ENCODE assay signal across 8 cellular contexts in the genomic region with DNA sequence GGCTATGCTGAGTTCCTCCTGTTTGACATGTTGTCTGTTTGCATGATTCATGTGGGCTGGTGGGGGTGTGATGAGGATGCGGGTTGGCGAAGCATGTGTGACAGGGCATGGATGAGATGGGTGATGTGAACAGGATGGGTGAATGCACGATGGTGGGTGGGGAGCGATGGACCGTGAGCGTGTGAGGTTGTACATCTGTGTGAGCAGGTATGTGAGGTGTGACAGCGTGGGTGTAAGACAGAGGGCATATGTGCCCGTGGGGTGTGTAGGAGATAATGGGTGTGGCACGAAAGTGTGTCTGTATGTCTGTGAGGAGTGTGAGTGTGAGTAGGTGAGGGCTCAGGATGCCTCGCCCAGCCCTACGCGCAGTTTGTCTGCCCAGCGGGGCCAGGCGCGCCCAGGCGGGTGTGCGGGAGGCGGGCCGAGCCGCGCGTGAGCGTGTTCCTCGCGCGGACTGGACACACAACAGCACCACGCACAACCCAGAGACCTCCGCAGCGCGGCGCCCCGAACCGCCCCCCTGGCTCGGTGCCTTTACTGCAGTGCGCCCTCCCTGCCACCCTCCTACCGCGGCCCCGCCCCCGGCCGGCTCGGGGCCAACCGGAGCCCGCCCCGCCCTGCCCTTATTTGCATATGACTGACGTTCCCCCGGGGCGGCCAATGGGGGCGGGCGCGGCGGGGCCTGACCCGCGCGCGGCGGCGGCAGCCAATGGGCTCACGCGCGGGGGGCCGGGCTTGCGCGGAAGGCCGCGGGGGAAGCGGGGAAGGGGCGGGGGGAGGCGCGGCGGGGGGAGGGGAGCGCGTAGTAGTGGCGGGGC. TPM values are rescaled to one million over a fixed set of nuclear protein-coding genes. Genes with fewer than 3 reads are reported as not detected.
A peak's percentile ranks its signal among the peaks of the same experiment; 100 is the strongest.
DNase-seq lines count a peak whose midpoint lies in the region; ATAC-seq and TF ChIP-seq lines count a peak whose summit lies in the region.

No MANE protein-coding gene starts in this region.

- intact Hi-C loops in esophagus squamous epithelium (cut with DNase I): no loop called here

- peak overlapping the region; percentile 69 for H3K9ac ChIP-seq in OCI-LY3 (ENCODE audit: low read length)

- H3K27me3 ChIP-seq in OCI-LY3 (ENCODE audit: low read depth, low read length): no peaks in the 10 kb centered on the region
- H3K27me3 ChIP-seq in esophagus squamous epithelium: no peaks in the 10 kb centered on the region

- H3K4me1 ChIP-seq in OCI-LY3 (ENCODE audit: low read length) (peaks cover 49% of the 10 kb centered on the region), esophagus squamous epithelium (peaks cover 60 to 87% (median 66%) of the 10 kb centered on the region in 3 donors)

- WGBS in esophagus squamous epithelium, 2 donors: 1 to 2% methylated on average over 22 to 31 of the region's 73 CpGs

- H3K79me2 ChIP-seq in OCI-LY3 (ENCODE audit: low read length): peaks cover 22% of the 10 kb centered on the region

- peak overlapping the region; percentile 96 for H3K4me2 ChIP-seq in OCI-LY3 (ENCODE audit: low read length)

- peak; percentile 43 for ATAC-seq in GM21529 (IDR thresholded peaks at IDR 0.05; ENCODE audit: unreplicated experiment)

- H4K20me1 ChIP-seq in OCI-LY3 (ENCODE audit: insufficient read depth, low read length): peaks cover 16% of the 10 kb centered on the region

- H3K9me3 ChIP-seq in OCI-LY3 (ENCODE audit: insufficient read depth, low read length) (no peaks in the 10 kb centered on the region), esophagus squamous epithelium (no peaks in the 10 kb centered on the region)

- TF ChIP-seq CTCF in OCI-LY3 (IDR thresholded peaks at IDR 0.05; ENCODE audit: low read depth, low read length): no peak; the same call in 1 of the 2 replicates
- TF ChIP-seq CTCF in esophagus squamous epithelium (IDR thresholded peaks at IDR 0.05): peak in 1 of 6 experiments; percentile 8

- H2AFZ ChIP-seq in OCI-LY3 (ENCODE audit: low read depth, low read length): no peak overlapping the region

- peak; percentile 84 for DNase-seq in DMS114 treated with DMSO at 0.1 percent for 48 hours (lab: John Stamatoyannopoulos, UW; ENCODE audit: unreplicated experiment)
- DNase-seq in HuH-7.5 (ENCODE audit: low spot score): peak; percentile 100
- peak; percentile 96 for DNase-seq in activated T-cell treated with anti-CD3 and anti-CD28 coated beads, Interleukin-2, amount 50 U/mL, for 1 hour
- DNase-seq in esophagus squamous epithelium (lab: John Stamatoyannopoulos, UW): peak; percentile 87
- peak; percentile 94 for DNase-seq in myocyte (ENCODE audit: low read depth)
- DNase-seq in stimulated activated CD8-positive, alpha-beta memory T cell treated with anti-CD3 and anti-CD28 coated beads, Interleukin-7, amount 100 ng/mL, for 24 hours (ENCODE audit: low read depth): peak; percentile 85

- H3K27ac ChIP-seq in OCI-LY3 (ENCODE audit: low read length): peak overlapping the region; percentile 53
- H3K27ac ChIP-seq in esophagus squamous epithelium: peak overlapping the region; percentile 84 to 99 (median 96)

- peak in 2 of 4 donors; percentile 39 to 78 for TF ChIP-seq POLR2A in esophagus squamous epithelium (IDR thresholded peaks at IDR 0.05)

- H3K4me3 ChIP-seq in OCI-LY3 (ENCODE audit: low read length) (peak overlapping the region; percentile 78), esophagus squamous epithelium (peak overlapping the region; percentile 41 to 87 (median 64))

- H3K36me3 ChIP-seq in OCI-LY3 (replicated peaks; ENCODE audit: low read depth, low read length) (peaks cover 13% of the 10 kb centered on the region), esophagus squamous epithelium (peaks cover 15 to 19% (median 16%) of the 10 kb centered on the region in 3 donors)

RNA-seq across cellular contexts. Expression of gene CIC, which starts 14.4 kb away (rescaled TPM):
- total RNA-seq in esophagus squamous epithelium (10 to 100 TPM; 25.1 to 54.9 (median 27.9) TPM), myocyte (38.8 and 49.0 TPM in 2 replicates)
- polyA plus RNA-seq in myocyte (2012): 55.5 TPM

RNA-seq across cellular contexts. Expression of gene PRR19, which starts 18.5 kb away (rescaled TPM):
- total RNA-seq in esophagus squamous epithelium (1 to 10 TPM in 1 of 4 donors, under 1 TPM in 3; 0.75 to 1.0 (median 0.82) TPM), myocyte (1.1 and 2.6 TPM in 2 replicates)
- 0.66 TPM for polyA plus RNA-seq in myocyte (2012)

RNA-seq across cellular contexts. Expression of gene PAFAH1B3, which starts 19.0 kb away (rescaled TPM):
- total RNA-seq in esophagus squamous epithelium: 10 to 100 TPM; 22.5 to 45.9 (median 30.3) TPM
- 21.7 and 29.1 TPM in 2 replicates for total RNA-seq in myocyte
- polyA plus RNA-seq in myocyte (2012): 14.9 TPM

RNA-seq across cellular contexts. Expression of gene ERF, which starts 28.5 kb away (rescaled TPM):
- 10 to 100 TPM; 13.3 to 32.5 (median 21.0) TPM for total RNA-seq in esophagus squamous epithelium
- total RNA-seq in myocyte: 44.6 and 55.2 TPM in 2 replicates
- polyA plus RNA-seq in myocyte (2012): 65.4 TPM

RNA-seq across cellular contexts. Expression of gene TMEM145, which starts 29.7 kb away (rescaled TPM):
- total RNA-seq in esophagus squamous epithelium: not detected
- total RNA-seq in myocyte: 1.6 TPM in 1 of 2 replicates, not detected in the other
- 0.21 TPM for polyA plus RNA-seq in myocyte (2012)

Comparison
In these comparisons a context has a peak if more than half of its experiments do, and no peak if none do; other contexts are left out.
1. Peak in every context shown above with its lines: DNase-seq, ATAC-seq, H3K4me3 ChIP-seq and H3K27ac ChIP-seq.